9 cellular contexts compared by ENCODE assay signal in the genomic region with DNA sequence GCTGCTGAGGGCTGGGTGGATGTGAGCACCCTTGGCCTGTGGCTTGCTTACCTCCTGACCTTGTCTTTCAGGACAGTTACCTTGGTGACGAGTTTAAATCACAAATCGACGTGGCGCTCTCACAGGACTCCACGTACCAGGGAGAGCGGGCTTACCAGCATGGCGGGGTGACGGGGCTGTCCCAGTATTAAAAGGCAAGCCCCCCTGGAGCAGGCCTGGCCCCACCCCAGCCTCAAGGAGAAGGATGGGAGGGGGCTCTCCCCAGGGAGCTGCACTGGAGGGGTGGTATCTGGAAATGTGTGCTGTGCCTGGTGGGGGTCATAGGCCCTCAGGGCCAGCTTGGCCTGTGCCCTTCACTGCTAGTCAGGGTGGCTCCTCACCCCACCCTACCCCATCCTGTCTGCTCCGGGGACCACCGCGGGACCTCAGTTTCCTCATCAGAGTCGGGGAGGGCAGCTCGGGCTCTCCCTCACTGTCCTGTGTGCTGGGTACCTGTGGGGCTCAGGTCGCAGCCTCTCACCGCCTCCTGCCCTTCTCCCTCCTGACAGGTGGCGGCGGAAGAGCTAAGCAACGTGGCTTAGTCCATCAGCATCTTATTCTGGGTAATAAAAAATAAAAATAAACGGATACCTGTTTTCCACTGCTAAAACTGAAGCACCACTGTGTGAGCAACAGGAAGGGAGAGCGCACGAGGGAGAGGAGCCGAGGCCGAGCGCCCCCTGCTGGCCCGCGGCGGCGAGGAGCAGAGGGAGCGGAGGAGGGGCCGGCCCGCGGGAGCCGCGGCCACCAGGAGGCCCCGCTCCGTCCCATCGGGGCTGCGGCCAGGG. TPM values are rescaled to one million over a fixed set of nuclear protein-coding genes. Genes with fewer than 3 reads are reported as not detected.
DNase-seq lines count a peak whose midpoint lies in the region; ATAC-seq and TF ChIP-seq lines count a peak whose summit lies in the region.
"Had no signal": no experiment of that assay in that cellular context is flagged by ENCODE, and none has a peak within 500 bp of the region (broad histone marks: within the 10 kb centered on the region; RNA-seq: fewer than 3 reads in every experiment).

No MANE protein-coding gene starts in this region.

- H3K4me2 ChIP-seq in OCI-LY1 (ENCODE audit: low read length), result no peak overlapping the region
- H3K4me2 ChIP-seq: BLaER1 treated with 17β-estradiol and CSF1 and Interleukin-3, amounts not matched to agents 10 nM and 100 nM had no signal

- H3K36me3 ChIP-seq in OCI-LY1 (ENCODE audit: insufficient read depth, low read length), result peaks cover 72% of the 10 kb centered on the region
- no peaks in the 10 kb centered on the region for H3K36me3 ChIP-seq in testis (ENCODE audit: low read depth, missing control alignments)

- no peak overlapping the region for H2AFZ ChIP-seq in OCI-LY1 (ENCODE audit: low read length)

- intact Hi-C loops in testis (cut with DNase I; ENCODE audit: low total_unique reads), result no loop called here

- H3K27me3 ChIP-seq in OCI-LY1 (ENCODE audit: insufficient read depth, low read length), result no peaks in the 10 kb centered on the region
- H3K27me3 ChIP-seq in testis, result no peaks in the 10 kb centered on the region

- peaks cover 0 to 6% of the 10 kb centered on the region in 2 donors for H3K36me3 Mint-ChIP-seq in activated T-cell treated with anti-CD3 and anti-CD28 coated beads, Interleukin-2, amount 50 U/mL, for 72 hours (ENCODE audit: insufficient read depth in 2 of 2)
- no peaks in the 10 kb centered on the region for H3K36me3 Mint-ChIP-seq in neural crest cell (ENCODE audit: low read depth)

- no peak overlapping the region for H3K9ac ChIP-seq in OCI-LY1 (ENCODE audit: low read length)

- no peaks in the 10 kb centered on the region for H3K4me1 ChIP-seq in OCI-LY1 (ENCODE audit: insufficient read depth, low read length, severe bottlenecking)
- H3K4me1 ChIP-seq in testis, result peaks cover 6% of the 10 kb centered on the region

- H3K27me3 Mint-ChIP-seq in activated T-cell treated with anti-CD3 and anti-CD28 coated beads, Interleukin-2, amount 50 U/mL, for 72 hours (ENCODE audit: low read depth), result peaks cover 7% of the 10 kb centered on the region
- H3K27me3 Mint-ChIP-seq in neural crest cell (ENCODE audit: low read depth), result no peaks in the 10 kb centered on the region

- no peak for TF ChIP-seq POLR2A in testis (IDR thresholded peaks at IDR 0.05)

- no peak overlapping the region for H3K4me3 ChIP-seq in OCI-LY1 (ENCODE audit: low read depth, low read length, poor library complexity, severe bottlenecking)
- no peak overlapping the region for H3K4me3 ChIP-seq in fibroblast of mammary gland (ENCODE audit: control insufficient read depth, low read depth, low read length)
- no peak overlapping the region for H3K4me3 ChIP-seq in testis
- H3K4me3 ChIP-seq: BLaER1 treated with 17β-estradiol and CSF1 and Interleukin-3, amounts not matched to agents 10 nM and 100 nM had no signal

- no peaks in the 10 kb centered on the region for H3K9me3 ChIP-seq in OCI-LY1 (ENCODE audit: low read length)
- no peaks in the 10 kb centered on the region for H3K9me3 ChIP-seq in testis
- H3K9me3 ChIP-seq: BLaER1 treated with 17β-estradiol and CSF1 and Interleukin-3, amounts not matched to agents 10 nM and 100 nM had no signal

- H3K79me2 ChIP-seq in OCI-LY1 (ENCODE audit: insufficient read depth, low read length), result no peaks in the 10 kb centered on the region

- no peaks in the 10 kb centered on the region for H3K9me2 ChIP-seq in OCI-LY1 (ENCODE audit: low read depth, low read length)

- peaks cover 11% of the 10 kb centered on the region for H3K4me1 Mint-ChIP-seq in activated T-cell treated with anti-CD3 and anti-CD28 coated beads, Interleukin-2, amount 50 U/mL, for 72 hours (ENCODE audit: low read depth)
- no peaks in the 10 kb centered on the region for H3K4me1 Mint-ChIP-seq in neural crest cell

- no peaks in the 10 kb centered on the region for H3K9me3 Mint-ChIP-seq in activated T-cell treated with anti-CD3 and anti-CD28 coated beads, Interleukin-2, amount 50 U/mL, for 72 hours
- no peaks in the 10 kb centered on the region for H3K9me3 Mint-ChIP-seq in neural crest cell

- TF ChIP-seq CTCF in OCI-LY1 (IDR thresholded peaks at IDR 0.05; ENCODE audit: low read length) (peak; percentile 96), fibroblast of mammary gland (conservative IDR thresholded peaks at IDR 0.05; ENCODE audit: control insufficient read depth, insufficient read depth, low read depth, low read length) (peak; percentile 60), neural crest cell (conservative IDR thresholded peaks at IDR 0.05) (peak; percentile 100), testis (IDR thresholded peaks at IDR 0.05) (peak; percentile 94 to 95 (median 94))

- H3K4me3 Mint-ChIP-seq in activated T-cell treated with anti-CD3 and anti-CD28 coated beads, Interleukin-2, amount 50 U/mL, for 72 hours, result no peak overlapping the region
- no peak overlapping the region for H3K4me3 Mint-ChIP-seq in neural crest cell

- ATAC-seq in activated T-cell treated with anti-CD3 and anti-CD28 coated beads, Interleukin-2, amount 50 U/mL, for 72 hours (replicated peaks in 1 of 2), result peak; percentile 85 to 88
- ATAC-seq in HG02642 (IDR thresholded peaks at IDR 0.05; ENCODE audit: poor library complexity, unreplicated experiment), result no peak

- DNase-seq in NCI-H2196 (lab: John Stamatoyannopoulos, UW; ENCODE audit: unreplicated experiment) (peak; percentile 15), NCI-H2196 treated with DMSO at 0.1 percent for 48 hours (lab: John Stamatoyannopoulos, UW; ENCODE audit: unreplicated experiment) (no peak), fibroblast of mammary gland (ENCODE audit: low read depth) (peak; percentile 55), neural crest cell (ENCODE audit: low read depth, low spot score) (peak; percentile 77), testis (peak; percentile 80)
- peak; percentile 69 to 81 for DNase-seq in activated T-cell treated with anti-CD3 and anti-CD28 coated beads, Interleukin-2, amount 50 U/mL, for 72 hours

- peak overlapping the region; percentile 42 for H3K27ac Mint-ChIP-seq in activated T-cell treated with anti-CD3 and anti-CD28 coated beads, Interleukin-2, amount 50 U/mL, for 72 hours
- no peak overlapping the region for H3K27ac Mint-ChIP-seq in neural crest cell (ENCODE audit: unreplicated experiment)

- H3K27ac ChIP-seq in OCI-LY1 (ENCODE audit: low read depth, low read length, poor library complexity, severe bottlenecking) (no peak overlapping the region), testis (peak overlapping the region in 1 of 2 donors; percentile 3)
- H3K27ac ChIP-seq: BLaER1 treated with 17β-estradiol and CSF1 and Interleukin-3, amounts not matched to agents 10 nM and 100 nM had no signal

- H4K20me1 ChIP-seq in OCI-LY1 (ENCODE audit: insufficient read depth, low read length), result no peaks in the 10 kb centered on the region

- H3F3A ChIP-seq in OCI-LY1 (ENCODE audit: insufficient read depth, low read length), result no peaks in the 10 kb centered on the region; the same call in 1 of the 2 replicates

- 36 to 38% methylated on average over 37 to 38 of the region's 38 CpGs for WGBS in testis, 2 donors

RNA-seq across cellular contexts. Expression of a gene that starts 29.8 kb away (rescaled TPM):
- not detected for total RNA-seq in activated T-cell treated with anti-CD3 and anti-CD28 coated beads, Interleukin-2, amount 50 U/mL, for 72 hours
- 27.7 and 29.8 TPM in 2 replicates for total RNA-seq in neural crest cell
- 10 to 100 TPM; 64.5 to 73.2 TPM for total RNA-seq in testis
- polyA plus RNA-seq in testis (ENCODE audit: insufficient read depth, low read depth, low replicate concordance), result 43.0 TPM

RNA-seq across cellular contexts. Expression of a gene that starts 34.4 kb away (rescaled TPM):
- total RNA-seq in activated T-cell treated with anti-CD3 and anti-CD28 coated beads, Interleukin-2, amount 50 U/mL, for 72 hours, result 10 to 100 TPM; 69.8 to 82.5 TPM
- total RNA-seq in neural crest cell, result 73.1 and 76.5 TPM in 2 replicates
- total RNA-seq in testis, result 100 to 1,000 TPM; 176 to 188 TPM
- 99.0 TPM for polyA plus RNA-seq in testis (ENCODE audit: insufficient read depth, low read depth, low replicate concordance)

RNA-seq across cellular contexts. Expression of a gene that starts 53.0 kb away (rescaled TPM):
- 100 to 1,000 TPM; 191 to 222 TPM for total RNA-seq in activated T-cell treated with anti-CD3 and anti-CD28 coated beads, Interleukin-2, amount 50 U/mL, for 72 hours
- total RNA-seq in neural crest cell (194 and 196 TPM in 2 replicates), testis (100 to 1,000 TPM; 490 to 692 TPM)
- polyA plus RNA-seq in testis (ENCODE audit: insufficient read depth, low read depth, low replicate concordance), result 343 TPM

RNA-seq across cellular contexts. Expression of a gene that starts 53.3 kb away (rescaled TPM):
- 10 to 100 TPM; 46.4 to 68.5 TPM for total RNA-seq in activated T-cell treated with anti-CD3 and anti-CD28 coated beads, Interleukin-2, amount 50 U/mL, for 72 hours
- total RNA-seq in neural crest cell (54.9 and 56.6 TPM in 2 replicates), testis (10 to 100 TPM; 84.8 to 95.6 TPM)
- polyA plus RNA-seq in testis (ENCODE audit: insufficient read depth, low read depth, low replicate concordance), result 65.6 TPM

Comparison
In these comparisons a context has a peak if more than half of its experiments do, and no peak if none do; other contexts are left out.
1. RNA of a gene that starts 29.8 kb away (total RNA-seq): 64.5 to 73.2 TPM in testis and 27.7 to 29.8 TPM in neural crest cell; not detected in activated T-cell treated with anti-CD3 and anti-CD28 coated beads, Interleukin-2, amount 50 U/mL, for 72 hours; every median in the first group is over 10 times any median in the second.
2. Peak in every context shown above with its lines, with median percentiles within 50 percentile points of each other: CTCF ChIP-seq.